In the genomic region with DNA sequence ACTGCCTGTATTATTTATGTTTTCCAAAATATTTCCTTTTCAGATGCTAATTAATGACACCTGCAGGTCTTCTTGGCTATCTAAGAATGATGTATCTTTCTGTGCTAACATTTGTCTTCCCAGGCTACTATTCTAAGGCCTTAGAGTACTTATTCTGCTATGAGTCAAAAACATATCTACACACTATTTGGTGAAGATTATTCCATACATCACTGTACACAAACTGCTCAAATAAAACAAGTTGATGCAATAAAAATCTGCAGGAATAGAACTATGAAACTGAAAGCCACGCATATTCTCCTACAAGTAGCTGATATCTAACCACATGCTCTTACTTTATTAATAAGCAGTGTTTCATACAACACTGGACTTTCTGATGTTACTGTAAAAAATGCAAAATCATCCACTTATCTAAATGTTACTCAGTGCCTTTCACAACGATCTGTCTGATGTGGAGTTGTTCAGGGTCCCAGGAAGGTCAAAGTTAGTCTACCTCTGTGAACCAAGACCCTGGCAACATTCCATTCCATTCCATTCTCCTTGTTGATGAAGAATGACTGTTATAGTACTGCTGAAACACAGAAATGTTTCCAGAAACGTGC, we compare ENCODE assay signal across 16 cellular contexts. TPM values are rescaled to one million over a fixed set of nuclear protein-coding genes. Genes with fewer than 3 reads are reported as not detected.
DNase-seq lines count a peak whose midpoint lies in the region; FAIRE-seq and TF ChIP-seq lines count a peak whose summit lies in the region.
"Had no signal": no experiment of that assay in that cellular context is flagged by ENCODE, and none has a peak within 500 bp of the region (broad histone marks: within the 10 kb centered on the region; RNA-seq: fewer than 3 reads in every experiment).

No MANE protein-coding gene starts in this region.

- H3K9me3 ChIP-seq in DOHH2 (ENCODE audit: control insufficient read depth, insufficient read depth, low read length) (no peaks in the 10 kb centered on the region), astrocyte (ENCODE audit: insufficient read depth, low read depth, low read length) (no peaks in the 10 kb centered on the region), neutrophil (no peaks in the 10 kb centered on the region)
- H3K9me3 ChIP-seq: colonic mucosa had no signal

- no peak for FAIRE-seq in astrocyte (lab: Jason Lieb, UNC)

- H3K4me2 ChIP-seq in DOHH2 (ENCODE audit: low read length) (0 out of 2 replicates have a peak overlapping the region, but pooled peaks have one; percentile 3), KMS-11 (peak overlapping the region; percentile 59), astrocyte (ENCODE audit: low read length) (no peak overlapping the region)
- H3K4me2 ChIP-seq: GM23338 had no signal

- H3K36me3 ChIP-seq in DOHH2 (ENCODE audit: control insufficient read depth, low read length) (peaks cover 10% of the 10 kb centered on the region; the same call in 1 of the 2 replicates), KMS-11 (ENCODE audit: insufficient read depth) (no peaks in the 10 kb centered on the region), astrocyte (ENCODE audit: insufficient read depth, low read length) (no peaks in the 10 kb centered on the region), neutrophil (no peaks in the 10 kb centered on the region)
- H3K36me3 ChIP-seq: colonic mucosa, right atrium auricular region had no signal

- peak; percentile 76 for DNase-seq in astrocyte (ENCODE audit: low read depth)
- no peak for DNase-seq in NCI-H2227 treated with DMSO at 0.1 percent for 48 hours (lab: John Stamatoyannopoulos, UW)
- DNase-seq in NCI-H2081 (lab: John Stamatoyannopoulos, UW), result no peak
- DNase-seq in stimulated activated CD4-positive, alpha-beta T cell treated with anti-CD3 and anti-CD28 coated beads, Interleukin-2, amount 100 ng/mL, for 24 hours, result no peak
- DNase-seq: CD4-positive, CD25-positive, alpha-beta regulatory T cell; colonic mucosa; DMS53; naive thymus-derived CD8-positive, alpha-beta T cell; NCI-H2029; NCI-H748 treated with DMSO at 0.1 percent for 48 hours had no signal

- H4K20me1 ChIP-seq in DOHH2 (ENCODE audit: control insufficient read depth, insufficient read depth, low read depth, low read length), result peaks cover 4% of the 10 kb centered on the region; the same call in 1 of the 2 replicates
- H4K20me1 ChIP-seq in KMS-11 (ENCODE audit: insufficient read depth), result no peaks in the 10 kb centered on the region; the same call in 1 of the 2 replicates
- peaks cover 80% of the 10 kb centered on the region for H4K20me1 ChIP-seq in astrocyte (ENCODE audit: insufficient read depth, low read length)

- H3K27ac ChIP-seq in DOHH2 (ENCODE audit: low read depth, low read length), result no peak overlapping the region
- peak overlapping the region; percentile 14; the same call in 1 of the 2 replicates for H3K27ac ChIP-seq in KMS-11
- no peak overlapping the region for H3K27ac ChIP-seq in astrocyte (ENCODE audit: low read depth, low read length)
- peak overlapping the region; percentile 3 for H3K27ac ChIP-seq in neutrophil
- H3K27ac ChIP-seq: colonic mucosa, right atrium auricular region had no signal

- no peaks in the 10 kb centered on the region for H3K9me3 Mint-ChIP-seq in astrocyte (ENCODE audit: unreplicated experiment)

- H3K4me1 Mint-ChIP-seq in astrocyte (ENCODE audit: low read depth, unreplicated experiment), result peaks cover 12% of the 10 kb centered on the region

- H3K79me2 ChIP-seq in DOHH2 (ENCODE audit: control insufficient read depth, low read length) (peaks cover 99% of the 10 kb centered on the region), KMS-11 (ENCODE audit: insufficient read depth, low read depth) (peaks cover 55% of the 10 kb centered on the region; the same call in 1 of the 2 replicates), astrocyte (ENCODE audit: insufficient read depth, low read length) (peaks cover 98% of the 10 kb centered on the region)

- peaks cover 8% of the 10 kb centered on the region for H3K36me3 Mint-ChIP-seq in astrocyte (ENCODE audit: low read depth, unreplicated experiment)

- no peaks in the 10 kb centered on the region for H3K9me2 ChIP-seq in DOHH2 (replicated peaks; ENCODE audit: control insufficient read depth, low read length)

- H3K9ac ChIP-seq in KMS-11, result no peak overlapping the region
- H3K9ac ChIP-seq in astrocyte (ENCODE audit: low read length), result no peak overlapping the region

- H3K4me3 Mint-ChIP-seq in astrocyte (ENCODE audit: unreplicated experiment), result no peak overlapping the region
- H3K4me3 Mint-ChIP-seq: GM23338 had no signal

- H3K4me3 ChIP-seq in DOHH2 (ENCODE audit: low read length) (no peak overlapping the region), KMS-11 (IDR thresholded peaks at IDR 0.05; ENCODE audit: insufficient read depth, low read depth, low read length) (no peak overlapping the region), astrocyte (ENCODE audit: insufficient read depth, low read depth, low read length) (no peak overlapping the region), neutrophil (ENCODE audit: low read depth in 1 of 2, low read length in 1 of 2) (no peak overlapping the region)
- H3K4me3 ChIP-seq: colonic mucosa, GM23338, lung, right atrium auricular region had no signal

- no peak overlapping the region for H2AFZ ChIP-seq in KMS-11 (ENCODE audit: low read depth)
- H2AFZ ChIP-seq in astrocyte (ENCODE audit: low read depth, low read length), result no peak overlapping the region
- H2AFZ ChIP-seq: GM23338 had no signal

- TF ChIP-seq CTCF in DOHH2 (IDR thresholded peaks at IDR 0.05; ENCODE audit: low read depth, low read length, poor library complexity, severe bottlenecking) (no peak), KMS-11 (conservative IDR thresholded peaks at IDR 0.05; ENCODE audit: low read depth, low read length) (no peak), astrocyte (IDR thresholded peaks at IDR 0.05; ENCODE audit: insufficient read depth, low read depth, low read length) (no peak), neutrophil (IDR thresholded peaks at IDR 0.05) (no peak)

- H3K27me3 ChIP-seq in DOHH2 (ENCODE audit: control insufficient read depth, low read length), result no peaks in the 10 kb centered on the region
- H3K27me3 ChIP-seq in KMS-11 (ENCODE audit: insufficient read depth, low read depth), result no peaks in the 10 kb centered on the region
- H3K27me3 ChIP-seq in astrocyte (ENCODE audit: insufficient read depth, low read length), result no peaks in the 10 kb centered on the region
- H3K27me3 ChIP-seq in neutrophil, result no peaks in the 10 kb centered on the region
- H3K27me3 ChIP-seq: colonic mucosa, right atrium auricular region had no signal

- H3K4me1 ChIP-seq in DOHH2 (ENCODE audit: control insufficient read depth, low read length), result peaks cover 44% of the 10 kb centered on the region
- H3K4me1 ChIP-seq in KMS-11 (ENCODE audit: low read depth, poor library complexity, severe bottlenecking), result peaks cover 23% of the 10 kb centered on the region
- peaks cover 6% of the 10 kb centered on the region for H3K4me1 ChIP-seq in astrocyte (ENCODE audit: insufficient read depth, low read length)
- H3K4me1 ChIP-seq in neutrophil (ENCODE audit: control insufficient read depth in 1 of 2, insufficient read depth in 1 of 2, low read depth in 1 of 2, low read length in 1 of 2), result peaks cover 15 to 23% of the 10 kb centered on the region in 2 experiments

- no peak overlapping the region for H3K27ac Mint-ChIP-seq in astrocyte (ENCODE audit: unreplicated experiment)
- H3K27ac Mint-ChIP-seq: GM23338 had no signal

- no peaks in the 10 kb centered on the region for H3K27me3 Mint-ChIP-seq in astrocyte (ENCODE audit: low read depth, unreplicated experiment)
- H3K27me3 Mint-ChIP-seq: CD4-positive, CD25-positive, alpha-beta regulatory T cell; naive thymus-derived CD8-positive, alpha-beta T cell had no signal

- no peaks in the 10 kb centered on the region for H3F3A ChIP-seq in DOHH2 (ENCODE audit: control insufficient read depth, insufficient read depth)

RNA-seq across cellular contexts. Expression of a gene that starts 26.2 kb away (rescaled TPM):
- total RNA-seq in astrocyte, result 32.8 and 35.3 TPM in 2 replicates

Comparison
In these comparisons a context has a peak if more than half of its experiments do, and no peak if none do; other contexts are left out.
1. H3K27ac ChIP-seq: peak in KMS-11 (single experiment) and neutrophil (single experiment); none in DOHH2 (single experiment) and astrocyte (single experiment).